Comparison of ENCODE assay signal across 5 cellular contexts in genomic region chr22:15760388-15761150, GRCh38.
DNase-seq lines count a peak whose midpoint lies in the region; ATAC-seq and TF ChIP-seq lines count a peak whose summit lies in the region.
"Not testable (repeated sequence)": the region's sequence is repeated elsewhere in the genome, so short reads cannot be mapped to it uniquely, and the experiment has no call there.

No MANE protein-coding gene starts in this region.

- WGBS in spleen, 5 donors = 89 to 93% (median 91%) methylated on average over 9 to 19 of the region's 44 CpGs; no CpG with 5 or more reads in 1 of the 5 donors

- not testable (repeated sequence) for TF ChIP-seq CTCF in RWPE2 (IDR thresholded peaks at IDR 0.05; ENCODE audit: poor library complexity, severe bottlenecking); spleen (IDR thresholded peaks at IDR 0.05 in 8 of 11, conservative IDR thresholded peaks at IDR 0.05 in 3 of 11); upper lobe of right lung (IDR thresholded peaks at IDR 0.05)

- not testable (repeated sequence) for ATAC-seq in RWPE2 (ENCODE audit: low read depth); Right ventricle myocardium superior (ENCODE audit: poor library complexity)
- peak; percentile 47 for ATAC-seq in upper lobe of right lung

- intact Hi-C loops in Right ventricle myocardium superior (cut with DNase I); posterior vena cava (cut with DNase I); spleen (cut with DNase I; ENCODE audit: low total_unique reads); upper lobe of right lung (cut with DNase I): not testable (repeated sequence)

- peak; percentile 32 for DNase-seq in RWPE2 (ENCODE audit: low spot score)
- DNase-seq in Right ventricle myocardium superior = peak; percentile 14
- peak; percentile 79 for DNase-seq in posterior vena cava (ENCODE audit: low spot score)
- DNase-seq in spleen = peak; percentile 51
- not testable (repeated sequence) for DNase-seq in upper lobe of right lung

- not testable (repeated sequence) for H3K9me3 ChIP-seq in RWPE2 (ENCODE audit: severe bottlenecking); upper lobe of right lung
- peaks cover 0 to 14% (median 5%) of the 10 kb centered on the region in 8 donors for H3K9me3 ChIP-seq in spleen

- not testable (repeated sequence) for H3K36me3 ChIP-seq in RWPE2 (ENCODE audit: low read depth); spleen; upper lobe of right lung

- not testable (repeated sequence) for H3K27me3 ChIP-seq in RWPE2 (ENCODE audit: insufficient read depth, poor library complexity, severe bottlenecking); spleen (replicated peaks in 1 of 7); upper lobe of right lung

- TF ChIP-seq POLR2A in spleen (IDR thresholded peaks at IDR 0.05) = not testable (repeated sequence)

- not testable (repeated sequence) for H3K4me3 ChIP-seq in RWPE2 (ENCODE audit: severe bottlenecking); spleen; upper lobe of right lung

- not testable (repeated sequence) for H3K27ac ChIP-seq in RWPE2 (ENCODE audit: poor library complexity, severe bottlenecking); spleen; upper lobe of right lung

- H3K4me1 ChIP-seq in RWPE2 (ENCODE audit: insufficient read depth, poor library complexity, severe bottlenecking); spleen; upper lobe of right lung: not testable (repeated sequence)
